Comparison of ENCODE assay signal across 27 cellular contexts in genomic region chr11:63896071-63896470, GRCh38. TPM values are rescaled to one million over a fixed set of nuclear protein-coding genes. Genes with fewer than 3 reads are reported as not detected.
DNase-seq lines count a peak whose midpoint lies in the region; ATAC-seq and TF ChIP-seq lines count a peak whose summit lies in the region.
"Had no signal": no experiment of that assay in that cellular context is flagged by ENCODE, and none has a peak within 500 bp of the region (broad histone marks: within the 10 kb centered on the region; RNA-seq: fewer than 3 reads in every experiment).

No MANE protein-coding gene starts in this region.

- no peaks in the 10 kb centered on the region for H3K9me3 ChIP-seq in left lung
- H3K9me3 ChIP-seq: HAP-1, SK-N-SH, tibial artery had no signal

- TF ChIP-seq CTCF in left lung (IDR thresholded peaks at IDR 0.05): no peak
- TF ChIP-seq CTCF in type B pancreatic cell (conservative IDR thresholded peaks at IDR 0.05): no peak

- H3K36me3 ChIP-seq in left lung: peaks cover 0 to 72% of the 10 kb centered on the region in 2 donors
- H3K36me3 ChIP-seq: neural progenitor cell had no signal

- intact Hi-C loops in left lung (cut with DNase I): no loop called here

- H3K27ac Mint-ChIP-seq in activated naive CD4-positive, alpha-beta T cell treated with anti-CD3 and anti-CD28 coated beads, Interleukin-2, amount 10 ng/mL, durations not matched to agents 7 days and 5 days: peak overlapping the region; percentile 77
- H3K27ac Mint-ChIP-seq in T-cell (peak overlapping the region; percentile 70 to 85), type B pancreatic cell (peak overlapping the region; percentile 13)
- H3K27ac Mint-ChIP-seq: activated CD4-positive, alpha-beta T cell treated with anti-CD3 and anti-CD28 coated beads, Interleukin-2, amount 10 ng/mL, durations not matched to agents 24 days and 14 days; dendritic cell treated with granulocyte-macrophage colony-stimulating factor and Interleukin-4, amounts not matched to agents 40 ng/mL and 50 ng/mL, for 4 days; neural progenitor cell had no signal

- POLR2A ChIA-PET in T-cell (lab: Charles Lee): no interaction called here

- CTCF ChIA-PET in activated naive CD4-positive, alpha-beta T cell treated with anti-CD3 and anti-CD28 coated beads, Interleukin-2, amount 10 ng/mL, durations not matched to agents 7 days and 5 days (lab: Charles Lee): interaction anchor here (1.0 kb wide), 1 partner anchor 11 kb away, joined by 3 read pairs; no protein-coding TSS in a partner anchor
- CTCF ChIA-PET in T-cell (lab: Charles Lee): interaction anchor here in 1 of 2 donors (0.5 kb wide), 1 partner anchor 9 kb away, joined by 3 read pairs; no protein-coding TSS in a partner anchor

- H3K27ac ChIP-seq in left lung: no peak overlapping the region
- H3K27ac ChIP-seq: epithelial cell of prostate, foreskin keratinocyte, neural progenitor cell, tibial artery had no signal

- H3K27me3 ChIP-seq in left lung: no peaks in the 10 kb centered on the region
- H3K27me3 ChIP-seq: foreskin keratinocyte, neural progenitor cell, tibial artery had no signal

- no peak for DNase-seq in activated naive CD4-positive, alpha-beta T cell treated with anti-CD3 and anti-CD28 coated beads, Interleukin-2, amount 10 ng/mL, durations not matched to agents 7 days and 5 days
- no peak for DNase-seq in activated naive CD4-positive, alpha-beta T cell treated with Interleukin-2 at 50 U/mL for 16 hours
- DNase-seq in T-cell (no peak), left lung (no peak), type B pancreatic cell (ENCODE audit: extremely low spot score, unreplicated experiment) (no peak), NOMO-1 treated with dmso at 0.1 percent for 144 hours (lab: John Stamatoyannopoulos, UW; ENCODE audit: unreplicated experiment) (no peak)
- DNase-seq in NK-92 treated with Interleukin-12 subunit alpha and Interleukin-12 subunit beta, amount 100 ng/mL, for 24 hours (lab: John Stamatoyannopoulos, UW): no peak
- DNase-seq: ACHN; activated CD4-positive, alpha-beta T cell treated with anti-CD3 and anti-CD28 coated beads, Interleukin-2, amount 10 ng/mL, durations not matched to agents 24 days and 14 days; activated CD8-positive, alpha-beta memory T cell treated with anti-CD3 and anti-CD28 coated beads, Interleukin-2, amount 50 U/mL, for 4 hours; activated gamma-delta T cell treated with Interleukin-2 at 50 U/mL for 16 hours; foreskin keratinocyte; hippocampal formation; IMR-90; islet precursor cell; mesenchymal stem cell; NCI-H2081; NCI-H774; SK-N-SH; stimulated activated CD4-positive, alpha-beta T cell treated with anti-CD3 and anti-CD28 coated beads, Interleukin-12 subunit alpha, Interleukin-12 subunit beta, amount 100 ng/mL, for 4 hours; tibial artery had no signal

- no peaks in the 10 kb centered on the region for H3K27me3 Mint-ChIP-seq in activated naive CD4-positive, alpha-beta T cell treated with anti-CD3 and anti-CD28 coated beads, Interleukin-2, amount 10 ng/mL, durations not matched to agents 7 days and 5 days
- H3K27me3 Mint-ChIP-seq in T-cell: no peaks in the 10 kb centered on the region
- no peaks in the 10 kb centered on the region for H3K27me3 Mint-ChIP-seq in type B pancreatic cell
- H3K27me3 Mint-ChIP-seq: activated CD4-positive, alpha-beta T cell treated with anti-CD3 and anti-CD28 coated beads, Interleukin-2, amount 10 ng/mL, durations not matched to agents 24 days and 14 days; dendritic cell treated with granulocyte-macrophage colony-stimulating factor and Interleukin-4, amounts not matched to agents 40 ng/mL and 50 ng/mL, for 4 days had no signal

- H3K4me3 Mint-ChIP-seq in activated naive CD4-positive, alpha-beta T cell treated with anti-CD3 and anti-CD28 coated beads, Interleukin-2, amount 10 ng/mL, durations not matched to agents 7 days and 5 days: no peak overlapping the region
- H3K4me3 Mint-ChIP-seq in T-cell: peak overlapping the region in 1 of 3 donors; percentile 34
- H3K4me3 Mint-ChIP-seq in type B pancreatic cell: no peak overlapping the region
- H3K4me3 Mint-ChIP-seq: activated CD4-positive, alpha-beta T cell treated with anti-CD3 and anti-CD28 coated beads, Interleukin-2, amount 10 ng/mL, durations not matched to agents 24 days and 14 days; dendritic cell treated with granulocyte-macrophage colony-stimulating factor and Interleukin-4, amounts not matched to agents 40 ng/mL and 50 ng/mL, for 4 days; neural progenitor cell had no signal

- no peak overlapping the region for H3K4me3 ChIP-seq in left lung
- H3K4me3 ChIP-seq: HAP-1, neural progenitor cell, tibial artery had no signal

- H3K9me3 Mint-ChIP-seq in activated naive CD4-positive, alpha-beta T cell treated with anti-CD3 and anti-CD28 coated beads, Interleukin-2, amount 10 ng/mL, durations not matched to agents 7 days and 5 days: no peaks in the 10 kb centered on the region
- H3K9me3 Mint-ChIP-seq in T-cell: no peaks in the 10 kb centered on the region
- no peaks in the 10 kb centered on the region for H3K9me3 Mint-ChIP-seq in type B pancreatic cell
- H3K9me3 Mint-ChIP-seq: activated CD4-positive, alpha-beta T cell treated with anti-CD3 and anti-CD28 coated beads, Interleukin-2, amount 10 ng/mL, durations not matched to agents 24 days and 14 days; dendritic cell treated with granulocyte-macrophage colony-stimulating factor and Interleukin-4, amounts not matched to agents 40 ng/mL and 50 ng/mL, for 4 days; neural progenitor cell had no signal

- peaks cover 34% of the 10 kb centered on the region for H3K4me1 Mint-ChIP-seq in activated naive CD4-positive, alpha-beta T cell treated with anti-CD3 and anti-CD28 coated beads, Interleukin-2, amount 10 ng/mL, durations not matched to agents 7 days and 5 days
- H3K4me1 Mint-ChIP-seq in T-cell (peaks cover 36 to 49% (median 49%) of the 10 kb centered on the region in 3 donors), type B pancreatic cell (ENCODE audit: unreplicated experiment) (peaks cover 9% of the 10 kb centered on the region)
- H3K4me1 Mint-ChIP-seq: neural progenitor cell had no signal

- peaks cover 0 to 19% of the 10 kb centered on the region in 2 donors for H3K4me1 ChIP-seq in left lung
- H3K4me1 ChIP-seq: HAP-1, neural progenitor cell had no signal

- H3K36me3 Mint-ChIP-seq in activated naive CD4-positive, alpha-beta T cell treated with anti-CD3 and anti-CD28 coated beads, Interleukin-2, amount 10 ng/mL, durations not matched to agents 7 days and 5 days: peaks cover 73% of the 10 kb centered on the region
- peaks cover 50% of the 10 kb centered on the region for H3K36me3 Mint-ChIP-seq in T-cell
- H3K36me3 Mint-ChIP-seq in type B pancreatic cell: peaks cover 30% of the 10 kb centered on the region

- peak in 2 of 4 experiments; percentile 36 to 43 for ATAC-seq in T-cell (replicated peaks in 1 of 4)
- peak; percentile 69 for ATAC-seq in left lung
- ATAC-seq in GM19395 (IDR thresholded peaks at IDR 0.05; ENCODE audit: unreplicated experiment): no peak
- ATAC-seq: foreskin keratinocyte, Panc1 had no signal

RNA-seq across cellular contexts. Expression of gene RCOR2, which starts 20.9 kb away (rescaled TPM):
- total RNA-seq in T-cell: under 1 TPM in 3 of 5 donors, not detected in 2; 0.09 to 0.26 (median 0.10) TPM
- 1 to 10 TPM in 1 of 2 donors, under 1 TPM in 1; 0.45 to 1.4 TPM for total RNA-seq in left lung
- 8.1 and 38.1 TPM in 2 replicates for total RNA-seq in type B pancreatic cell (ENCODE audit: low replicate concordance)

RNA-seq across cellular contexts. Expression of gene NAA40, which starts 42.7 kb away (rescaled TPM):
- total RNA-seq in T-cell (10 to 100 TPM; 19.0 to 27.5 (median 23.5) TPM), left lung (10 to 100 TPM; 15.9 to 16.6 TPM), type B pancreatic cell (ENCODE audit: low replicate concordance) (33.8 and 51.2 TPM in 2 replicates)

RNA-seq across cellular contexts. Expression of gene MARK2, which starts 57.2 kb away (rescaled TPM):
- 10 to 100 TPM; 57.4 to 67.2 (median 64.0) TPM for total RNA-seq in T-cell
- 10 to 100 TPM; 38.9 to 45.5 TPM for total RNA-seq in left lung
- 52.8 and 73.5 TPM in 2 replicates for total RNA-seq in type B pancreatic cell (ENCODE audit: low replicate concordance)

Comparison
In these comparisons a context has a peak if more than half of its experiments do, and no peak if none do; other contexts are left out.
1. H3K27ac Mint-ChIP-seq: peak in every context shown above with its lines; median percentile 78 in T-cell; 77 in activated naive CD4-positive, alpha-beta T cell treated with anti-CD3 and anti-CD28 coated beads, Interleukin-2, amount 10 ng/mL, durations not matched to agents 7 days and 5 days; 13 in type B pancreatic cell.